Comparison of ENCODE assay signal across 8 cellular contexts in the genomic region with DNA sequence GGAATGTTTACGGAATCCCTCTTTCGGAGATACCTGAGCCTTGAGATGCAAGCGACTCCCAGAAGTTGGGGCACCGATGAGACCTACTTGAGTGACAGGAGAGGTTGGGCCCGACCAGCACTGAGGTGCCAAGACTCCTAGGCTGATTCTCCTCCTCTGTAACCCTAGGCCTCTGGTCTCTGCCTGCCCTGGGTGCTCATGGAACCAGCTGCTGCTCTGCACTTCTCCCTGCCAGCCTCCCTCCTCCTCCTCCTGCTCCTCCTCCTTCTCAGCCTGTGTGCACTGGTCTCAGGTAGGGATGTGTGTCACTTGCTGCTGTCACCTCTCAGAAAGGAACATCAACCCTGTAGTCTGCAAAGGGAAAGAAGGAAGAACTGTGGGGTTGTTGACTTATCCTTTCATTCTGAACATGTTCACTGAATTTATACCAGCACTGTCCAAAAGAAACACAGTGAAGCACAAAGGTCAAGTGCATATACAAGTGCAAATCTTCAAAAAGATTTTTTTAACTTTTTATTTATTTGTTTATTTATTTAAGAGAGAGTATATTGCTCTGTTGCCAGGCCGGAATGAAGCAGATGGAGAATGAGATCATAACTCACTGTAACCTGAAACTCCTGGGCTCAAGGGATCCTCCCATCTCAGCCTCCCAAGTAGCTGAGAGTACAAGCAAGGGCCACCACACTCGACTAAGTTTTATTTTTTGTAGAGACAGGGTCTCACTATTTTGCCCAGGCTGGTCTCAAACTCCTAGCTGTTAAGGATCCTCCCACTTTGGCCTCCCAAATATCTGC. TPM values are rescaled to one million over a fixed set of nuclear protein-coding genes. Genes with fewer than 3 reads are reported as not detected.
DNase-seq lines count a peak whose midpoint lies in the region; ATAC-seq and TF ChIP-seq lines count a peak whose summit lies in the region.

No MANE protein-coding gene starts in this region.

- peak; percentile 55 for ATAC-seq in stimulated activated effector memory CD8-positive, alpha-beta T cell treated with anti-CD3 and anti-CD28 coated beads, Interleukin-12 subunit alpha, Interleukin-12 subunit beta, amount 100 ng/mL, for 72 hours
- no peak for ATAC-seq in HG03108 (IDR thresholded peaks at IDR 0.05; ENCODE audit: unreplicated experiment)
- ATAC-seq in HG02610 (IDR thresholded peaks at IDR 0.05; ENCODE audit: unreplicated experiment): no peak

- TF ChIP-seq POLR2A in GM18951 (IDR thresholded peaks at IDR 0.05; ENCODE audit: extremely low read depth, insufficient read depth, insufficient read length): peak; percentile 3

- H3K4me1 Mint-ChIP-seq in stimulated activated effector memory CD8-positive, alpha-beta T cell treated with anti-CD3 and anti-CD28 coated beads, Interleukin-12 subunit alpha, Interleukin-12 subunit beta, amount 100 ng/mL, for 72 hours: peaks cover 42% of the 10 kb centered on the region

- peak overlapping the region; percentile 97 for H3K27ac Mint-ChIP-seq in stimulated activated effector memory CD8-positive, alpha-beta T cell treated with anti-CD3 and anti-CD28 coated beads, Interleukin-12 subunit alpha, Interleukin-12 subunit beta, amount 100 ng/mL, for 72 hours

- H3K4me3 Mint-ChIP-seq in stimulated activated effector memory CD8-positive, alpha-beta T cell treated with anti-CD3 and anti-CD28 coated beads, Interleukin-12 subunit alpha, Interleukin-12 subunit beta, amount 100 ng/mL, for 72 hours: peak overlapping the region; percentile 91

- TF ChIP-seq CTCF in AG09309 (IDR thresholded peaks at IDR 0.05; ENCODE audit: control insufficient read depth, insufficient read depth, low read depth, low read length, missing control alignments) (no peak), brain microvascular endothelial cell (IDR thresholded peaks at IDR 0.05; ENCODE audit: low read depth, low read length, missing control alignments) (no peak), kidney epithelial cell (IDR thresholded peaks at IDR 0.05; ENCODE audit: insufficient read depth, low read length, poor library complexity, severe bottlenecking) (no peak)

- H3K36me3 Mint-ChIP-seq in stimulated activated effector memory CD8-positive, alpha-beta T cell treated with anti-CD3 and anti-CD28 coated beads, Interleukin-12 subunit alpha, Interleukin-12 subunit beta, amount 100 ng/mL, for 72 hours: peaks cover 31% of the 10 kb centered on the region

- in situ Hi-C loops in GM18951 (cut with MboI; ENCODE audit: low sequenced_read_pairs, unreplicated experiment) (no loop called here), brain microvascular endothelial cell (cut with HindIII; ENCODE audit: low pct_ligation_motif_present, low sequenced_read_pairs) (no loop called here)

- DNase-seq in AG09309 (ENCODE audit: low read depth) (no peak), NCI-H748 treated with DMSO at 0.1 percent for 48 hours (lab: John Stamatoyannopoulos, UW) (peak; percentile 24), brain microvascular endothelial cell (peak; percentile 75), kidney epithelial cell (ENCODE audit: low read depth) (no peak)
- DNase-seq in stimulated activated effector memory CD8-positive, alpha-beta T cell treated with anti-CD3 and anti-CD28 coated beads, Interleukin-12 subunit alpha, Interleukin-12 subunit beta, amount 100 ng/mL, for 72 hours (ENCODE audit: low spot score in 2 of 2): no peak

- peak overlapping the region; percentile 71 for H3K27ac ChIP-seq in brain microvascular endothelial cell

- H3K9me3 Mint-ChIP-seq in stimulated activated effector memory CD8-positive, alpha-beta T cell treated with anti-CD3 and anti-CD28 coated beads, Interleukin-12 subunit alpha, Interleukin-12 subunit beta, amount 100 ng/mL, for 72 hours: no peaks in the 10 kb centered on the region

- H3K4me3 ChIP-seq in AG09309 (ENCODE audit: control insufficient read depth, low read depth, low read length) (peak overlapping the region; percentile 77), brain microvascular endothelial cell (ENCODE audit: low read depth, low read length) (peak overlapping the region; percentile 76), kidney epithelial cell (ENCODE audit: low read depth, low read length) (peak overlapping the region; percentile 61)

- H3K36me3 ChIP-seq in brain microvascular endothelial cell (replicated peaks): no peaks in the 10 kb centered on the region
- no peaks in the 10 kb centered on the region for H3K36me3 ChIP-seq in kidney epithelial cell (ENCODE audit: control insufficient read depth, insufficient read depth, low read length)

- H3K27me3 ChIP-seq in brain microvascular endothelial cell (replicated peaks) (no peaks in the 10 kb centered on the region), kidney epithelial cell (ENCODE audit: control insufficient read depth, insufficient read depth, low read length) (no peaks in the 10 kb centered on the region)

RNA-seq across cellular contexts. Expression of gene BTN2A2, which starts 0.9 kb away (rescaled TPM):
- 12.7 and 14.6 TPM in 2 replicates for total RNA-seq in kidney epithelial cell

RNA-seq across cellular contexts. Expression of gene BTN3A1, which starts 18.3 kb away (rescaled TPM):
- total RNA-seq in kidney epithelial cell: 10.5 and 11.7 TPM in 2 replicates

RNA-seq across cellular contexts. Expression of gene BTN3A2, which starts 18.8 kb away (rescaled TPM):
- total RNA-seq in kidney epithelial cell: 8.0 and 22.3 TPM in 2 replicates

RNA-seq across cellular contexts. Expression of gene BTN3A3, which starts 56.5 kb away (rescaled TPM):
- 3.3 and 8.0 TPM in 2 replicates for total RNA-seq in kidney epithelial cell

Comparison
In these comparisons a context has a peak if more than half of its experiments do, and no peak if none do; other contexts are left out.
1. DNase-seq: peak in NCI-H748 treated with DMSO at 0.1 percent for 48 hours (single experiment) and brain microvascular endothelial cell (single experiment); none in AG09309 (single experiment), kidney epithelial cell (single experiment) and stimulated activated effector memory CD8-positive, alpha-beta T cell treated with anti-CD3 and anti-CD28 coated beads, Interleukin-12 subunit alpha, Interleukin-12 subunit beta, amount 100 ng/mL, for 72 hours (0 of 2).
2. Peak in every context shown above with its lines, with median percentiles within 50 percentile points of each other: H3K4me3 ChIP-seq.